ENCODE assay signal across 8 cellular contexts in the genomic region with DNA sequence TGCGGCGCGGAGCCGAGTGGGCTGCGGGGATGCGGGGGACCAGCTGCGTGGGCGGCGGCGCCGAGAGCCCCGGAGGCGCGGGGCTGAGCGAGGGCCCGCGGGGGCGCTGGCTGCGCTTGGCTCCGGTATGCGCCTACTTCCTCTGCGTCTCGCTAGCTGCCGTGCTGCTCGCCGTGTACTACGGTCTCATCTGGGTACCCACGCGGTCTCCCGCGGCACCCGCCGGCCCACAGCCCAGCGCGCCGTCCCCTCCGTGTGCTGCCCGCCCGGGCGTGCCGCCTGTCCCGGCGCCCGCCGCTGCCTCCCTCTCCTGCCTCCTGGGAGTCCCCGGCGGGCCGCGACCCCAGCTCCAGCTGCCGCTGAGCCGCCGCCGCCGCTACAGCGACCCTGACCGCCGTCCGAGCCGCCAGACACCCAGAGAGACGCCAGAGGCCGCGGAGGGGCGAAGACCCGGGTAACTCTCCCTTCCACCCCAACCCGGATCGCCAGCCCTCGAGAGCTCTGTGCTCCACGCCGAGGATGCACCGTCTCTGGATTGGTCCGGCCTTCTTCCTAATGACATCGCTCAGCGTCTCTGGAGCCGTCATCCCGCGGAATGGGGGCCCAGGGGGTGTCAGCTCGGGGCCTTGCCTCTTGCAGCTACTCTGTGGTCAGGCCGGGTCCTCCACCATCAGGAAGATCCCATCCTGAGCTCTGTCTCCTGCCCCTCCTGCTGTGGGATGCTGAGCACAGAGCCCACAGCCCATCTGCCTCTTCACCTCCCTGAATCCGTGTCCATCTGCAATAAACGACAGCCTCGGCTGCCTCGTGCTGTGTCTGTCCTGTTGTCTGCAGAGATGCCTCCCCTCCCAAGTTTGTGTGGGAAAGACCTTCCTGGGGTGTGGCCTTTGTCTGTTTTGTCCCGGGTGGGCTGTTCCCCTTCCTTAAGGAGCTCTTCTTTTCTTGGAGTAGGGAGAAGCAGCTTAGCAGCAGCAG. TPM values are rescaled to one million over a fixed set of nuclear protein-coding genes. Genes with fewer than 3 reads are reported as not detected.
DNase-seq lines count a peak whose midpoint lies in the region; ATAC-seq and TF ChIP-seq lines count a peak whose summit lies in the region.

No MANE protein-coding gene starts in this region.

- POLR2A ChIA-PET in T-cell (lab: Charles Lee) = interaction anchor here in 1 of 2 donors (1.3 kb wide), 1 partner anchor 19 kb away, joined by 4 read pairs; the partner anchor contains the start of gene CCDC9
- POLR2A ChIA-PET in HEK293T (lab: Yijun Ruan, JAX) = interaction anchor here (1.0 to 3.5 kb wide), 2 partner anchors 18 to 49 kb away, joined by 3 to 44 read pairs; partner anchors contain the start of gene CCDC9

- H3K79me2 ChIP-seq in fibroblast of lung (ENCODE audit: control insufficient read depth, insufficient read depth, low read length) = no peaks in the 10 kb centered on the region

- peaks cover 25% of the 10 kb centered on the region for H3K4me1 ChIP-seq in fibroblast of lung (ENCODE audit: control insufficient read depth, extremely low read depth, insufficient read depth, low read length)

- H3K9ac ChIP-seq in fibroblast of lung (ENCODE audit: insufficient read depth, low read length) = peak overlapping the region; percentile 74

- no peaks in the 10 kb centered on the region for H4K20me1 ChIP-seq in fibroblast of lung (ENCODE audit: control insufficient read depth, extremely low read depth, insufficient read depth, low read length)

- TF ChIP-seq CTCF in GM06990 (IDR thresholded peaks at IDR 0.05; ENCODE audit: insufficient read depth, low read length, poor library complexity, severe bottlenecking) (no peak), fibroblast of lung (conservative IDR thresholded peaks at IDR 0.05 in 1 of 2, IDR thresholded peaks at IDR 0.05 in 1 of 2; ENCODE audit: low read depth in 1 of 2, low read length in 2 of 2) (no peak), omental fat pad (IDR thresholded peaks at IDR 0.05) (no peak)

- DNase-seq in GM06990 (ENCODE audit: extremely low read depth, insufficient read length) (no peak), T-cell (peak in 4 of 34 experiments; percentile 5 to 17 (median 13)), fibroblast of lung (ENCODE audit: low read depth in 2 of 2) (peak in 1 of 2 donors; percentile 25), omental fat pad (ENCODE audit: low spot score) (no peak), GM19238 (ENCODE audit: insufficient read length, low spot score) (no peak), HEK293T (ENCODE audit: extremely low spot score) (no peak)

- CTCF ChIA-PET in T-cell (lab: Charles Lee) = interaction anchor here (0.6 to 2.0 kb wide), 12 partner anchors 13 to 1606 kb away, joined by 3 to 12 read pairs (median 5); partner anchors contain the start of genes CCDC9 (in 1 of the 2) and ZC3H4 (in 1 of the 2)
- CTCF ChIA-PET in HEK293T (lab: Yijun Ruan, JAX) = interaction anchor here (1.1 to 2.1 kb wide), 4 partner anchors 10 to 43 kb away, joined by 3 to 8 read pairs (median 6); no protein-coding TSS in a partner anchor

- ATAC-seq in HG02759 (IDR thresholded peaks at IDR 0.05; ENCODE audit: unreplicated experiment) (peak; percentile 28), T-cell (replicated peaks in 1 of 4) (peak in 3 of 4 experiments; percentile 20 to 37 (median 36)), omental fat pad (ENCODE audit: low FRiP score) (peak; percentile 22), GM21423 (IDR thresholded peaks at IDR 0.05; ENCODE audit: unreplicated experiment) (no peak)

- no peaks in the 10 kb centered on the region for H3K9me3 ChIP-seq in fibroblast of lung (ENCODE audit: control insufficient read depth, insufficient read depth, low read depth, low read length)

- peak overlapping the region; percentile 48 to 52 for H3K27ac Mint-ChIP-seq in T-cell

- H3K9me3 Mint-ChIP-seq in T-cell = no peaks in the 10 kb centered on the region

- H3K4me2 ChIP-seq in fibroblast of lung (ENCODE audit: extremely low read depth, insufficient read depth, low read length) = peak overlapping the region; percentile 82

- no peaks in the 10 kb centered on the region for H3K27me3 ChIP-seq in GM06990 (replicated peaks; ENCODE audit: control insufficient read depth, insufficient read depth, low read length)
- H3K27me3 ChIP-seq in fibroblast of lung (ENCODE audit: control insufficient read depth, insufficient read depth, low read length) = no peaks in the 10 kb centered on the region

- H3K27me3 Mint-ChIP-seq in T-cell = no peaks in the 10 kb centered on the region

- H3K36me3 ChIP-seq in GM06990 (ENCODE audit: control insufficient read depth, insufficient read depth, low read length) = peaks cover 7% of the 10 kb centered on the region
- H3K36me3 ChIP-seq in fibroblast of lung (ENCODE audit: control insufficient read depth, insufficient read depth, low read length) = peaks cover 4% of the 10 kb centered on the region

- H3K4me1 Mint-ChIP-seq in T-cell = peaks cover 18 to 21% (median 19%) of the 10 kb centered on the region in 3 donors

- H3K4me3 Mint-ChIP-seq in T-cell = peak overlapping the region; percentile 69 to 96 (median 79)

- H3K36me3 Mint-ChIP-seq in T-cell = peaks cover 5% of the 10 kb centered on the region

- peak overlapping the region; percentile 57 for H3K4me3 ChIP-seq in GM06990 (replicated peaks; ENCODE audit: low read depth, low read length)
- peak overlapping the region in 3 of 4 experiments; percentile 2 to 54 (median 29) for H3K4me3 ChIP-seq in fibroblast of lung (replicated peaks in 1 of 4; ENCODE audit: control extremely low read depth in 1 of 4, insufficient read depth in 1 of 4, low read depth in 3 of 4, low read length in 4 of 4)

- H2AFZ ChIP-seq in fibroblast of lung (ENCODE audit: low read length) = no peak overlapping the region

- H3K27ac ChIP-seq in fibroblast of lung (ENCODE audit: insufficient read depth, low read length) = peak overlapping the region; percentile 79

TF ChIP-seq in HEK293T, 16 proteins besides CTCF, POLR2A, EP300 and RAD21:
- no peak for TF ChIP-seq BHLHE40 (IDR thresholded peaks at IDR 0.05; ENCODE audit: borderline replicate concordance)
- TF ChIP-seq NFRKB (IDR thresholded peaks at IDR 0.05) = no peak
- TF ChIP-seq ZNF384 (IDR thresholded peaks at IDR 0.05) = no peak
- no peak for TF ChIP-seq HDGF (IDR thresholded peaks at IDR 0.05; ENCODE audit: borderline replicate concordance)
- TF ChIP-seq ARNT (IDR thresholded peaks at IDR 0.05) = no peak
- no peak for TF ChIP-seq SUZ12 (IDR thresholded peaks at IDR 0.05)
- TF ChIP-seq ELF4 (IDR thresholded peaks at IDR 0.05) = no peak
- no peak for TF ChIP-seq TARDBP (IDR thresholded peaks at IDR 0.05)
- no peak for TF ChIP-seq FOXM1 (IDR thresholded peaks at IDR 0.05; ENCODE audit: borderline replicate concordance)
- no peak for TF ChIP-seq SP1 (IDR thresholded peaks at IDR 0.05)
- TF ChIP-seq PKNOX1 (IDR thresholded peaks at IDR 0.05) = no peak
- TF ChIP-seq LEF1 (IDR thresholded peaks at IDR 0.05; ENCODE audit: borderline replicate concordance) = no peak
- TF ChIP-seq L3MBTL2 (conservative IDR thresholded peaks at IDR 0.05) = no peak
- no peak for TF ChIP-seq CTBP1 (IDR thresholded peaks at IDR 0.05; ENCODE audit: borderline replicate concordance)
- TF ChIP-seq FOXK2 (IDR thresholded peaks at IDR 0.05) = no peak

RNA-seq across cellular contexts. Expression of gene INAFM1, which starts 0.5 kb away (rescaled TPM):
- 10 to 100 TPM; 11.3 to 19.2 (median 15.6) TPM for total RNA-seq in T-cell
- 1.8 and 3.6 TPM in 2 replicates for total RNA-seq in fibroblast of lung
- polyA plus RNA-seq in fibroblast of lung = 1.9 and 2.0 TPM in 2 replicates
- polyA plus RNA-seq in fibroblast of lung (2012) = 17.9 and 20.4 TPM in 2 replicates
- polyA minus RNA-seq in fibroblast of lung (ENCODE audit: low replicate concordance) = 2.7 and 5.7 TPM in 2 replicates
- total RNA-seq in omental fat pad = 1 to 10 TPM; 3.3 to 8.2 (median 5.7) TPM

RNA-seq across cellular contexts. Expression of gene CCDC9, which starts 18.9 kb away (rescaled TPM):
- 10 to 100 TPM; 40.4 to 57.2 (median 49.7) TPM for total RNA-seq in T-cell
- total RNA-seq in fibroblast of lung = 8.0 and 8.1 TPM in 2 replicates
- 5.4 and 7.2 TPM in 2 replicates for polyA plus RNA-seq in fibroblast of lung
- polyA plus RNA-seq in fibroblast of lung (2012) = 20.0 and 24.8 TPM in 2 replicates
- polyA minus RNA-seq in fibroblast of lung (ENCODE audit: low replicate concordance) = 2.1 and 29.6 TPM in 2 replicates
- 10 to 100 TPM in 2 of 4 donors, 1 to 10 TPM in 2; 8.2 to 16.7 (median 12.5) TPM for total RNA-seq in omental fat pad

RNA-seq across cellular contexts. Expression of gene C5AR1, which starts 34.5 kb away (rescaled TPM):
- total RNA-seq in T-cell (1 to 10 TPM; 1.8 to 2.4 (median 2.2) TPM), fibroblast of lung (under 0.01 and 0.33 TPM in 2 replicates), omental fat pad (10 to 100 TPM; 26.5 to 94.0 (median 60.7) TPM)
- 0.73 and 0.81 TPM in 2 replicates for polyA plus RNA-seq in fibroblast of lung
- polyA plus RNA-seq in fibroblast of lung (2012) = 0.46 and 0.72 TPM in 2 replicates
- 0.71 TPM in 1 of 2 replicates, not detected in the other for polyA minus RNA-seq in fibroblast of lung (ENCODE audit: low replicate concordance)

RNA-seq across cellular contexts. Expression of gene BBC3, which starts 44.2 kb away (rescaled TPM):
- total RNA-seq in T-cell (10 to 100 TPM; 20.0 to 48.6 (median 39.2) TPM), fibroblast of lung (37.7 and 38.3 TPM in 2 replicates), omental fat pad (1 to 10 TPM; 1.0 to 9.1 (median 1.8) TPM)
- 1.4 and 2.4 TPM in 2 replicates for polyA plus RNA-seq in fibroblast of lung
- polyA plus RNA-seq in fibroblast of lung (2012) = 6.2 and 8.5 TPM in 2 replicates
- polyA minus RNA-seq in fibroblast of lung (ENCODE audit: low replicate concordance) = 2.6 and 3.8 TPM in 2 replicates

RNA-seq across cellular contexts. Expression of gene C5AR2, which starts 56.8 kb away (rescaled TPM):
- total RNA-seq in T-cell = 1 to 10 TPM in 2 of 5 donors, under 1 TPM in 3; 0.40 to 1.5 (median 0.79) TPM
- under 0.01 TPM in 1 of 2 replicates, not detected in the other for total RNA-seq in fibroblast of lung
- polyA plus RNA-seq in fibroblast of lung = 0.02 and 0.08 TPM in 2 replicates
- 0.03 TPM in 1 of 2 replicates, not detected in the other for polyA plus RNA-seq in fibroblast of lung (2012)
- polyA minus RNA-seq in fibroblast of lung (ENCODE audit: low replicate concordance) = 0.07 TPM in 1 of 2 replicates, not detected in the other
- total RNA-seq in omental fat pad = 10 to 100 TPM in 3 of 4 donors, 1 to 10 TPM in 1; 5.4 to 16.9 (median 12.9) TPM

Comparison
In these comparisons a context has a peak if more than half of its experiments do, and no peak if none do; other contexts are left out.
1. RNA of gene C5AR1, which starts 34.5 kb away (total RNA-seq): 26.5 to 94.0 TPM in omental fat pad; 1.8 to 2.4 TPM in T-cell and under 0.01 to 0.33 TPM in fibroblast of lung; every median in the first group is over 4 times any median in the second.